27 cellular contexts compared by ENCODE assay signal in the genomic region with DNA sequence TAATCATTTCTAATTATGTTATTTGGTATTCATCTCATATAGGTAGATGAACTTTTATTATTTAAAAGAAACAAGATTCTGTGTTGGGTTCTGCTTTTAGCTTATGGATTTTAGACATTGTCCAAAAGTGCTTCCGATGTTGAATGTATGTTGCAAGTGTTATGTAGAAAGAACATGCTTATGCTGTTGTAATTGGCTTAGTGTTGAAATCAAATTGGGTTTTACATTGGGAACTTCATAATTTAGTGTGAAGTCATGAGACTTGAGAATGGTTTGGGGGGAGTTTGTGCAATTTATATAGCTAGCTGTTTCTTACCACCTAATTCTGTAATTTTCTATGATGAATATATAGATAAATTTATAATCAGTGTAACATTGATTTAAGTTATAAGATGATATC. TPM values are rescaled to one million over a fixed set of nuclear protein-coding genes. Genes with fewer than 3 reads are reported as not detected.
DNase-seq lines count a peak whose midpoint lies in the region; ATAC-seq and TF ChIP-seq lines count a peak whose summit lies in the region.
"Had no signal": no experiment of that assay in that cellular context is flagged by ENCODE, and none has a peak within 500 bp of the region (broad histone marks: within the 10 kb centered on the region; RNA-seq: fewer than 3 reads in every experiment).

No MANE protein-coding gene starts in this region.

- TF ChIP-seq CTCF in neutrophil (IDR thresholded peaks at IDR 0.05), result no peak

- ATAC-seq in HG03469 (IDR thresholded peaks at IDR 0.05; ENCODE audit: unreplicated experiment), result no peak
- ATAC-seq: gastroesophageal sphincter, natural killer cell had no signal

- no peaks in the 10 kb centered on the region for H3K9me3 ChIP-seq in neutrophil
- H3K9me3 ChIP-seq: gastroesophageal sphincter had no signal

- H3K4me3 ChIP-seq in neutrophil (ENCODE audit: low read depth in 1 of 2, low read length in 1 of 2), result peak overlapping the region; percentile 80 to 99
- H3K4me3 ChIP-seq: gastroesophageal sphincter, lung had no signal

- DNase-seq in AML-193 (lab: John Stamatoyannopoulos, UW) (peak; percentile 85 to 91), MV-4-11 (lab: John Stamatoyannopoulos, UW) (peak; percentile 68), SKM-1 treated with dmso at 0.1 percent for 144 hours (lab: John Stamatoyannopoulos, UW; ENCODE audit: unreplicated experiment) (peak; percentile 84), cortex of kidney (lab: John Stamatoyannopoulos, UW) (no peak), SK-N-DZ (ENCODE audit: low spot score) (no peak), NCI-H1048 (lab: John Stamatoyannopoulos, UW) (no peak)
- DNase-seq: activated CD4-positive, alpha-beta memory T cell treated with anti-CD3 and anti-CD28 coated beads, Interleukin-2, amount 10 ng/mL, durations not matched to agents 7 days and 5 days; activated CD8-positive, alpha-beta memory T cell treated with anti-CD3 and anti-CD28 coated beads, Interleukin-2, amount 50 U/mL, for 4 hours; activated naive CD4-positive, alpha-beta T cell treated with anti-CD3 and anti-CD28 coated beads, Interleukin-2, amount 10 ng/mL, durations not matched to agents 7 days and 5 days; amniotic stem cell; brain microvascular endothelial cell; Calu3; CD4-positive, CD25-positive, alpha-beta regulatory T cell; cerebellar nuclear complex; DMS79; dorsolateral prefrontal cortex; GOT3; KG1; MM.1S; natural killer cell; NCI-H1694; OCI-M1; stimulated activated naive CD4-positive, alpha-beta T cell treated with Interleukin-2 at 50 U/mL for 16 hours had no signal

- peaks cover 73 to 75% of the 10 kb centered on the region in 2 experiments for H3K4me1 ChIP-seq in neutrophil (ENCODE audit: control insufficient read depth in 1 of 2, insufficient read depth in 1 of 2, low read depth in 1 of 2, low read length in 1 of 2)

- H3K36me3 ChIP-seq in neutrophil, result no peaks in the 10 kb centered on the region
- H3K36me3 ChIP-seq: brain microvascular endothelial cell, gastroesophageal sphincter had no signal

- H3K27ac ChIP-seq in neutrophil, result peak overlapping the region; percentile 98
- H3K27ac ChIP-seq: brain microvascular endothelial cell, gastroesophageal sphincter had no signal

- H3K27me3 ChIP-seq in neutrophil, result no peaks in the 10 kb centered on the region
- H3K27me3 ChIP-seq: brain microvascular endothelial cell, dorsolateral prefrontal cortex, gastroesophageal sphincter had no signal

RNA-seq across cellular contexts. Expression of gene MTMR3, which starts 3.6 kb away (rescaled TPM):
- 12.9 and 14.4 TPM in 2 replicates for polyA plus RNA-seq in SK-N-DZ (2014; cell fraction: cytosol; rRNA removed)
- 22.5 and 32.4 TPM in 2 replicates for polyA plus RNA-seq in SK-N-DZ (2014; cell fraction: nucleus; rRNA removed)

RNA-seq across cellular contexts. Expression of gene ASCC2, which starts 48.5 kb away (rescaled TPM):
- polyA plus RNA-seq in SK-N-DZ (2014; cell fraction: cytosol; rRNA removed), result 21.8 and 27.2 TPM in 2 replicates
- polyA plus RNA-seq in SK-N-DZ (2014; cell fraction: nucleus; rRNA removed), result 23.1 and 43.9 TPM in 2 replicates

Comparison
In these comparisons a context has a peak if more than half of its experiments do, and no peak if none do; other contexts are left out.
1. DNase-seq: peak in AML-193 (2 of 2), MV-4-11 (single experiment) and SKM-1 treated with dmso at 0.1 percent for 144 hours (single experiment); none in cortex of kidney (single experiment), SK-N-DZ (single experiment) and NCI-H1048 (single experiment).